ENCODE assay signal across 19 cellular contexts in genomic region chr12:58563621-58564020, GRCh38.
DNase-seq lines count a peak whose midpoint lies in the region; ATAC-seq and TF ChIP-seq lines count a peak whose summit lies in the region.
"Had no signal": no experiment of that assay in that cellular context is flagged by ENCODE, and none has a peak within 500 bp of the region (broad histone marks: within the 10 kb centered on the region; RNA-seq: fewer than 3 reads in every experiment).

No MANE protein-coding gene starts in this region.

- H3K79me2 ChIP-seq in GM23338 (replicated peaks; ENCODE audit: insufficient read depth): no peaks in the 10 kb centered on the region

- DNase-seq in GM23338 (ENCODE audit: low spot score): no peak
- peak; percentile 35 for DNase-seq in astrocyte of the hippocampus (ENCODE audit: low read depth, low spot score)
- peak; percentile 73 for DNase-seq in kidney glomerular epithelial cell (lab: John Stamatoyannopoulos, UW)
- DNase-seq in activated T-cell treated with anti-CD3 and anti-CD28 coated beads for 4 hours: no peak
- no peak for DNase-seq in heart left ventricle
- DNase-seq in left ventricle myocardium superior: no peak
- DNase-seq: AML-193; CD4-positive, alpha-beta T cell; DMS153; DMS79; GDM1; GOT3; H7 had no signal

- H3K4me1 ChIP-seq in GM23338 (ENCODE audit: insufficient read depth) (no peaks in the 10 kb centered on the region), heart left ventricle (no peaks in the 10 kb centered on the region)
- H3K4me1 ChIP-seq: A549 had no signal

- TF ChIP-seq CTCF in GM23338 (conservative IDR thresholded peaks at IDR 0.05; ENCODE audit: low read depth in 2 of 2): no peak
- no peak for TF ChIP-seq CTCF in nephron (IDR thresholded peaks at IDR 0.05; ENCODE audit: unreplicated experiment in 3 of 3)
- TF ChIP-seq CTCF in heart left ventricle (IDR thresholded peaks at IDR 0.05): no peak

- peak overlapping the region; percentile 56; the same call in 1 of the 2 replicates for H2AFZ ChIP-seq in GM23338

- TF ChIP-seq POLR2A in heart left ventricle (IDR thresholded peaks at IDR 0.05): no peak

- H4K20me1 ChIP-seq in GM23338 (replicated peaks; ENCODE audit: insufficient read depth): no peaks in the 10 kb centered on the region

- H3K27ac Mint-ChIP-seq in GM23338: no peak overlapping the region
- H3K27ac Mint-ChIP-seq in nephron: peak overlapping the region in 2 of 3 experiments; percentile 31
- H3K27ac Mint-ChIP-seq: CD4-positive, alpha-beta T cell had no signal

- H3K36me3 Mint-ChIP-seq in GM23338 (ENCODE audit: low read depth) (peaks cover 4% of the 10 kb centered on the region; the same call in 1 of the 3 replicates), nephron (ENCODE audit: low read depth) (no peaks in the 10 kb centered on the region)

- H3K27ac ChIP-seq in GM23338 (ENCODE audit: low read depth): no peak overlapping the region
- no peak overlapping the region for H3K27ac ChIP-seq in heart left ventricle
- H3K27ac ChIP-seq: 22Rv1, A549, C4-2B had no signal

- ATAC-seq in GM23338 (no peak), heart left ventricle (no peak), GM18907 (IDR thresholded peaks at IDR 0.05; ENCODE audit: unreplicated experiment) (no peak), left ventricle myocardium superior (no peak)
- ATAC-seq: A549, HCT116 had no signal

- no peak overlapping the region for H3K4me2 ChIP-seq in GM23338
- H3K4me2 ChIP-seq: A549 had no signal

- no peaks in the 10 kb centered on the region for H3K4me1 Mint-ChIP-seq in GM23338
- H3K4me1 Mint-ChIP-seq in nephron: peaks cover 20% of the 10 kb centered on the region

- H3K36me3 ChIP-seq in GM23338 (ENCODE audit: insufficient read depth) (no peaks in the 10 kb centered on the region), heart left ventricle (no peaks in the 10 kb centered on the region)

- H3K27me3 ChIP-seq in GM23338 (ENCODE audit: insufficient read depth): no peaks in the 10 kb centered on the region
- no peaks in the 10 kb centered on the region for H3K27me3 ChIP-seq in heart left ventricle

- H3K9me3 ChIP-seq in heart left ventricle: no peaks in the 10 kb centered on the region
- H3K9me3 ChIP-seq: A549 had no signal

- no peaks in the 10 kb centered on the region for H3K9me2 ChIP-seq in GM23338 (ENCODE audit: insufficient read depth)

- H3K4me3 ChIP-seq in GM23338 (no peak overlapping the region), heart left ventricle (no peak overlapping the region)
- H3K4me3 ChIP-seq: A549 had no signal

- H3K4me3 Mint-ChIP-seq in GM23338 (no peak overlapping the region), nephron (no peak overlapping the region)
- H3K4me3 Mint-ChIP-seq: CD4-positive, alpha-beta T cell had no signal

- no peaks in the 10 kb centered on the region for H3F3A ChIP-seq in GM23338 (replicated peaks; ENCODE audit: low read depth)

- H3K9me3 Mint-ChIP-seq in GM23338 (no peaks in the 10 kb centered on the region), nephron (peaks cover 4% of the 10 kb centered on the region)

- H3K27me3 Mint-ChIP-seq in GM23338 (ENCODE audit: insufficient read depth, low read depth, poor library complexity) (no peaks in the 10 kb centered on the region), nephron (ENCODE audit: low read depth) (no peaks in the 10 kb centered on the region)

- intact Hi-C loops in heart left ventricle (cut with DNase I) (no loop called here), left ventricle myocardium superior (cut with micrococcal nuclease) (no loop called here)

TF ChIP-seq in GM23338, 12 proteins besides CTCF, POLR2A, EP300 and RAD21:
- TF ChIP-seq ZNF331 (CRISPR knock-in tag; IDR thresholded peaks at IDR 0.05; ENCODE audit: low read depth) (no peak), STAT1 (IDR thresholded peaks at IDR 0.05; ENCODE audit: unreplicated experiment) (no peak), CREB1 (CRISPR knock-in tag; IDR thresholded peaks at IDR 0.05; ENCODE audit: low read depth) (no peak), ZNF462 (CRISPR knock-in tag; IDR thresholded peaks at IDR 0.05) (no peak), JUNB (IDR thresholded peaks at IDR 0.05; ENCODE audit: unreplicated experiment) (no peak), EZH2 (IDR thresholded peaks at IDR 0.05; ENCODE audit: low read depth, unreplicated experiment) (no peak), POLR2AphosphoS5 (IDR thresholded peaks at IDR 0.05; ENCODE audit: low read depth) (no peak), ZNF114 (CRISPR knock-in tag; IDR thresholded peaks at IDR 0.05) (no peak)

Comparison
In these comparisons a context has a peak if more than half of its experiments do, and no peak if none do; other contexts are left out.
1. DNase-seq: peak in astrocyte of the hippocampus (single experiment) and kidney glomerular epithelial cell (single experiment); none in GM23338 (single experiment), activated T-cell treated with anti-CD3 and anti-CD28 coated beads for 4 hours (single experiment), heart left ventricle (0 of 5) and left ventricle myocardium superior (single experiment).